Comparison of ENCODE assay signal across 8 cellular contexts in the genomic region with DNA sequence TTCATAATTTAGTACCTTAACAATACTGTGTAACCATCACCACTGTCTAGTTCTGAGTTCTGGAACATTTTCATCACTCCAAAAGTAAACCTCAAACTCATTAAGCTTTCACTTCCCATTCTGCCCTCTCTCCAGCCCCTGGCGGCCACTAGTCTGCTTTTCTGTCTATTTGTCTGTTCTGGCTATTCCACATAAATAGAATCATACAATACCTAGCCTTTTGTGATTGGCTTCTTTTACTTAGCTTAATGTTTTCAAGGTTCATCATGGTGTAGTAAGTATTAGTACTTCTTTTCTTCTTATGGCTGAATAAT.
DNase-seq lines count a peak whose midpoint lies in the region; ATAC-seq and TF ChIP-seq lines count a peak whose summit lies in the region.

No MANE protein-coding gene starts in this region.

- ATAC-seq in GM19043 (IDR thresholded peaks at IDR 0.05; ENCODE audit: low read depth, unreplicated experiment) (peak; percentile 96), HG03025 (IDR thresholded peaks at IDR 0.05; ENCODE audit: low FRiP score, unreplicated experiment) (peak; percentile 93), gastroesophageal sphincter (no peak)
- no peak for ATAC-seq in natural killer cell treated with Interleukin-12 subunit alpha and Interleukin-12 subunit beta and Interleukin-15 and Interleukin-18, amount 100 ng/mL, for 72 hours

- no peaks in the 10 kb centered on the region for H3K4me1 ChIP-seq in gastroesophageal sphincter

- CTCF ChIA-PET in GM10248 (lab: Yijun Ruan, JAX), result interaction anchor here (0.9 to 2.2 kb wide), 10 partner anchors 9 to 36 kb away, joined by 3 to 8 read pairs (median 4); no protein-coding TSS in a partner anchor

- TF ChIP-seq CTCF in GM10248 (IDR thresholded peaks at IDR 0.05; ENCODE audit: control extremely low read depth, extremely low read depth, low read depth, missing control alignments) (peak; percentile 20), chondrocyte (IDR thresholded peaks at IDR 0.05) (no peak), gastroesophageal sphincter (IDR thresholded peaks at IDR 0.05) (no peak)

- H3K27ac Mint-ChIP-seq in chondrocyte (ENCODE audit: unreplicated experiment), result no peak overlapping the region
- no peak overlapping the region for H3K27ac Mint-ChIP-seq in natural killer cell treated with Interleukin-12 subunit alpha and Interleukin-12 subunit beta and Interleukin-15 and Interleukin-18, amount 100 ng/mL, for 72 hours

- no peaks in the 10 kb centered on the region for H3K9me3 ChIP-seq in gastroesophageal sphincter

- H3K36me3 ChIP-seq in gastroesophageal sphincter, result peaks cover 0 to 79% of the 10 kb centered on the region in 2 donors

- no peaks in the 10 kb centered on the region for H3K27me3 Mint-ChIP-seq in chondrocyte (ENCODE audit: low read depth)
- no peaks in the 10 kb centered on the region for H3K27me3 Mint-ChIP-seq in natural killer cell treated with Interleukin-12 subunit alpha and Interleukin-12 subunit beta and Interleukin-15 and Interleukin-18, amount 100 ng/mL, for 72 hours

- no peak for TF ChIP-seq EP300 in gastroesophageal sphincter (IDR thresholded peaks at IDR 0.05)

- peaks cover 10% of the 10 kb centered on the region for H3K36me3 Mint-ChIP-seq in chondrocyte (ENCODE audit: low read depth)
- peaks cover 26% of the 10 kb centered on the region for H3K36me3 Mint-ChIP-seq in natural killer cell treated with Interleukin-12 subunit alpha and Interleukin-12 subunit beta and Interleukin-15 and Interleukin-18, amount 100 ng/mL, for 72 hours

- DNase-seq in GM10248 (ENCODE audit: extremely low spot score), result peak; percentile 48
- DNase-seq in SHP77 treated with DMSO at 0.1 percent for 48 hours (lab: John Stamatoyannopoulos, UW), result peak; percentile 96
- no peak for DNase-seq in chondrocyte (ENCODE audit: low spot score)
- DNase-seq in T-helper 2 cell, result no peak
- no peak for DNase-seq in natural killer cell treated with Interleukin-12 subunit alpha and Interleukin-12 subunit beta and Interleukin-15 and Interleukin-18, amount 100 ng/mL, for 72 hours (ENCODE audit: low spot score)

- peaks cover 20% of the 10 kb centered on the region for H3K4me1 Mint-ChIP-seq in chondrocyte (ENCODE audit: low read depth)
- peaks cover 0 to 4% of the 10 kb centered on the region in 2 donors for H3K4me1 Mint-ChIP-seq in natural killer cell treated with Interleukin-12 subunit alpha and Interleukin-12 subunit beta and Interleukin-15 and Interleukin-18, amount 100 ng/mL, for 72 hours (ENCODE audit: low read depth in 2 of 2)

- 81 to 89% methylated on average over 1 of the region's 1 CpG for WGBS in gastroesophageal sphincter (ENCODE audit: low coverage in 1 of 2), 2 donors

- POLR2A ChIA-PET in GM10248 (lab: Yijun Ruan, JAX), result no interaction called here

- TF ChIP-seq POLR2A in gastroesophageal sphincter (IDR thresholded peaks at IDR 0.05), result no peak

- no peak overlapping the region for H3K4me3 Mint-ChIP-seq in chondrocyte (ENCODE audit: unreplicated experiment)
- H3K4me3 Mint-ChIP-seq in natural killer cell treated with Interleukin-12 subunit alpha and Interleukin-12 subunit beta and Interleukin-15 and Interleukin-18, amount 100 ng/mL, for 72 hours, result no peak overlapping the region

- H3K4me3 ChIP-seq in gastroesophageal sphincter, result no peak overlapping the region

- H3K9me3 Mint-ChIP-seq in chondrocyte (ENCODE audit: low read depth), result no peaks in the 10 kb centered on the region
- H3K9me3 Mint-ChIP-seq in natural killer cell treated with Interleukin-12 subunit alpha and Interleukin-12 subunit beta and Interleukin-15 and Interleukin-18, amount 100 ng/mL, for 72 hours, result no peaks in the 10 kb centered on the region

- H3K27me3 ChIP-seq in gastroesophageal sphincter, result no peaks in the 10 kb centered on the region

- H3K27ac ChIP-seq in gastroesophageal sphincter, result no peak overlapping the region

Comparison
In these comparisons a context has a peak if more than half of its experiments do, and no peak if none do; other contexts are left out.
1. DNase-seq: peak in GM10248 (single experiment) and SHP77 treated with DMSO at 0.1 percent for 48 hours (single experiment); none in chondrocyte (single experiment), T-helper 2 cell (0 of 5) and natural killer cell treated with Interleukin-12 subunit alpha and Interleukin-12 subunit beta and Interleukin-15 and Interleukin-18, amount 100 ng/mL, for 72 hours (single experiment).
2. ATAC-seq: peak in GM19043 (single experiment) and HG03025 (single experiment); none in natural killer cell treated with Interleukin-12 subunit alpha and Interleukin-12 subunit beta and Interleukin-15 and Interleukin-18, amount 100 ng/mL, for 72 hours (0 of 2) and gastroesophageal sphincter (single experiment).